19 cellular contexts compared by ENCODE assay signal in genomic region chr1:239123243-239123642, GRCh38.
"Had no signal": no experiment of that assay in that cellular context is flagged by ENCODE, and none has a peak within 500 bp of the region (broad histone marks: within the 10 kb centered on the region; RNA-seq: fewer than 3 reads in every experiment).

No MANE protein-coding gene starts in this region.

- ATAC-seq: activated CD8-positive, alpha-beta memory T cell treated with anti-CD3 and anti-CD28 coated beads, Interleukin-2, amount 10 ng/mL, durations not matched to agents 7 days and 5 days; activated naive CD8-positive, alpha-beta T cell treated with anti-CD3 and anti-CD28 coated beads, Interleukin-2, amount 50 U/mL, for 24 hours; effector memory CD8-positive, alpha-beta T cell; T-helper 17 cell had no signal

- H3K27ac ChIP-seq: tibial artery had no signal

- H3K4me1 ChIP-seq: tibial artery had no signal

- H3K27me3 ChIP-seq: tibial artery had no signal

- H3K9me3 ChIP-seq: tibial artery had no signal

- H3K36me3 ChIP-seq: tibial artery had no signal

- DNase-seq: activated B cell treated with CpG ODN at 0.5 μM for 24 hours; activated CD4-positive, alpha-beta memory T cell treated with anti-CD3 and anti-CD28 coated beads, Interleukin-2, amount 10 ng/mL, durations not matched to agents 7 days and 5 days; activated CD4-positive, alpha-beta T cell treated with anti-CD3 and anti-CD28 coated beads for 48 hours; activated CD8-positive, alpha-beta memory T cell treated with anti-CD3 and anti-CD28 coated beads, Interleukin-2, amount 10 ng/mL, durations not matched to agents 7 days and 5 days; activated naive CD4-positive, alpha-beta T cell treated with anti-CD3 and anti-CD28 coated beads for 36 hours; activated naive CD8-positive, alpha-beta T cell treated with anti-CD3 and anti-CD28 coated beads, Interleukin-2, amount 50 U/mL, for 24 hours; activated T-cell treated with anti-CD3 and anti-CD28 coated beads, Interleukin-2, amount 50 U/mL, for 1 hour; anterior cingulate cortex; caudate nucleus; effector memory CD8-positive, alpha-beta T cell; foreskin fibroblast; islet precursor cell; left colon; nucleus accumbens; stimulated activated naive CD4-positive, alpha-beta T cell; substantia nigra; T-helper 17 cell; tibial artery had no signal

- H3K4me3 ChIP-seq: lung, tibial artery had no signal
